Comparison of ENCODE assay signal across 16 cellular contexts in genomic region chr1:10540277-10541005, GRCh38.
DNase-seq lines count a peak whose midpoint lies in the region; ATAC-seq and TF ChIP-seq lines count a peak whose summit lies in the region.
"Had no signal": no experiment of that assay in that cellular context is flagged by ENCODE, and none has a peak within 500 bp of the region (broad histone marks: within the 10 kb centered on the region; RNA-seq: fewer than 3 reads in every experiment).

No MANE protein-coding gene starts in this region.

- no peaks in the 10 kb centered on the region for H3K36me3 ChIP-seq in GM23248 (ENCODE audit: low read depth)
- H3K36me3 ChIP-seq in heart right ventricle, result peaks cover 0 to 26% (median 0%) of the 10 kb centered on the region in 9 donors
- H3K36me3 ChIP-seq in ovary, result no peaks in the 10 kb centered on the region
- peaks cover 14 to 36% (median 21%) of the 10 kb centered on the region in 3 donors for H3K36me3 ChIP-seq in tibial artery

- no peak for TF ChIP-seq POLR2A in ovary (IDR thresholded peaks at IDR 0.05)

- TF ChIP-seq EP300 in ovary (IDR thresholded peaks at IDR 0.05), result no peak

- in situ Hi-C loops in GM23248 (cut with MboI), result no loop called here
- in situ Hi-C loops in astrocyte of the cerebellum (cut with HindIII; ENCODE audit: low sequenced_read_pairs), result loop anchor here (25.0 kb wide), 1 partner anchor 297 kb away; no protein-coding TSS in a partner anchor

- no peaks in the 10 kb centered on the region for H4K20me1 ChIP-seq in GM23248 (ENCODE audit: insufficient read depth)

- H3K9me2 ChIP-seq in GM23248 (ENCODE audit: insufficient read depth), result no peaks in the 10 kb centered on the region

- ATAC-seq in heart right ventricle, result peak in 7 of 8 donors; percentile 70 to 84 (median 81)
- ATAC-seq: GM12878 had no signal

- H3K4me3 ChIP-seq in GM23248 (no peak overlapping the region), astrocyte of the cerebellum (ENCODE audit: low read depth, low read length) (no peak overlapping the region), heart right ventricle (peak overlapping the region in 1 of 10 donors; percentile 4), ovary (no peak overlapping the region), tibial artery (no peak overlapping the region)
- H3K4me3 ChIP-seq: BLaER1 treated with 17β-estradiol and CSF1 and Interleukin-3, amounts not matched to agents 10 nM and 100 nM; GM12878 had no signal

- 75 to 80% methylated on average over 9 of the region's 9 CpGs for WGBS in GM23248 (ENCODE audit: low coverage in 1 of 2, low lambda C conversion rate in 2 of 2, missing lambda C conversion rate in 2 of 2), 2 experiments
- 33 to 35% methylated on average over 9 of the region's 9 CpGs for WGBS in heart right ventricle, 2 donors
- WGBS in ovary, 3 donors, result 22 to 25% (median 24%) methylated on average over 9 of the region's 9 CpGs

- peaks cover 12% of the 10 kb centered on the region; the same call in 1 of the 2 replicates for H3F3A ChIP-seq in GM23248 (ENCODE audit: insufficient read depth)

- no peaks in the 10 kb centered on the region for H3K9me3 ChIP-seq in GM23248 (ENCODE audit: low read depth)
- H3K9me3 ChIP-seq in heart right ventricle, result no peaks in the 10 kb centered on the region
- H3K9me3 ChIP-seq in ovary, result no peaks in the 10 kb centered on the region
- H3K9me3 ChIP-seq in tibial artery, result no peaks in the 10 kb centered on the region
- H3K9me3 ChIP-seq: BLaER1 treated with 17β-estradiol and CSF1 and Interleukin-3, amounts not matched to agents 10 nM and 100 nM had no signal

- H3K4me1 ChIP-seq in GM23248 (ENCODE audit: insufficient read depth) (peaks cover 15% of the 10 kb centered on the region; the same call in 1 of the 2 replicates), heart right ventricle (peaks cover 9 to 43% (median 29%) of the 10 kb centered on the region in 9 donors), ovary (ENCODE audit: insufficient read depth) (no peaks in the 10 kb centered on the region), tibial artery (peaks cover 0 to 20% (median 9%) of the 10 kb centered on the region in 4 donors)
- H3K4me1 ChIP-seq: BLaER1 treated with 17β-estradiol and CSF1 and Interleukin-3, amounts not matched to agents 10 nM and 100 nM had no signal

- no peak overlapping the region for H2AFZ ChIP-seq in GM23248

- DNase-seq in GM23248 (peak; percentile 24), astrocyte of the cerebellum (ENCODE audit: low read depth) (peak; percentile 62), heart right ventricle (peak; percentile 31 to 51), ovary (peak in 3 of 5 donors; percentile 44 to 52 (median 44)), occipital lobe (lab: John Stamatoyannopoulos, UW) (no peak), 8988T (no peak), iPS-NIHi7 (ENCODE audit: extremely low spot score) (no peak), tibial artery (no peak)
- DNase-seq: DMS79 treated with DMSO at 0.1 percent for 48 hours; KG1; NCI-H774; stimulated activated naive CD4-positive, alpha-beta T cell; T-helper 9 cell had no signal

- H3K27me3 ChIP-seq in GM23248 (replicated peaks; ENCODE audit: insufficient read depth), result no peaks in the 10 kb centered on the region
- H3K27me3 ChIP-seq in heart right ventricle, result no peaks in the 10 kb centered on the region
- H3K27me3 ChIP-seq in ovary, result no peaks in the 10 kb centered on the region
- no peaks in the 10 kb centered on the region for H3K27me3 ChIP-seq in tibial artery
- H3K27me3 ChIP-seq: BLaER1 treated with 17β-estradiol and CSF1 and Interleukin-3, amounts not matched to agents 10 nM and 100 nM had no signal

- intact Hi-C loops in heart right ventricle (cut with DNase I), result loop anchor here in 1 of 10 donors (10.0 kb wide), 1 partner anchor 64 kb away; no protein-coding TSS in a partner anchor
- intact Hi-C loops in ovary (cut with DNase I), result no loop called here
- intact Hi-C loops in tibial artery (cut with DNase I; ENCODE audit: low total_unique reads), result no loop called here

- H3K9ac ChIP-seq in GM23248, result no peak overlapping the region
- H3K9ac ChIP-seq: BLaER1 treated with 17β-estradiol and CSF1 and Interleukin-3, amounts not matched to agents 10 nM and 100 nM had no signal

- no peak overlapping the region for H3K4me2 ChIP-seq in GM23248 (ENCODE audit: unreplicated experiment)
- H3K4me2 ChIP-seq: BLaER1 treated with 17β-estradiol and CSF1 and Interleukin-3, amounts not matched to agents 10 nM and 100 nM had no signal

- peaks cover 3% of the 10 kb centered on the region; the same call in 1 of the 2 replicates for H3K79me2 ChIP-seq in GM23248 (ENCODE audit: insufficient read depth)

- no peak for TF ChIP-seq CTCF in astrocyte of the cerebellum (IDR thresholded peaks at IDR 0.05; ENCODE audit: low read depth, low read length, missing control alignments)
- no peak for TF ChIP-seq CTCF in heart right ventricle (IDR thresholded peaks at IDR 0.05)
- TF ChIP-seq CTCF in ovary (IDR thresholded peaks at IDR 0.05), result no peak
- no peak for TF ChIP-seq CTCF in tibial artery (IDR thresholded peaks at IDR 0.05)

- no peak overlapping the region for H3K27ac ChIP-seq in GM23248
- H3K27ac ChIP-seq in heart right ventricle, result peak overlapping the region in 9 of 10 donors; percentile 17 to 79 (median 63)
- no peak overlapping the region for H3K27ac ChIP-seq in ovary
- H3K27ac ChIP-seq in tibial artery, result no peak overlapping the region
- H3K27ac ChIP-seq: BLaER1 treated with 17β-estradiol and CSF1 and Interleukin-3, amounts not matched to agents 10 nM and 100 nM; epithelial cell of prostate had no signal

Comparison
In these comparisons a context has a peak if more than half of its experiments do, and no peak if none do; other contexts are left out.
1. DNase-seq: peak in GM23248 (single experiment), astrocyte of the cerebellum (single experiment), heart right ventricle (2 of 2) and ovary (3 of 5); none in occipital lobe (single experiment), 8988T (single experiment), iPS-NIHi7 (single experiment) and tibial artery (0 of 2).
2. H3K27ac ChIP-seq: peak in heart right ventricle (9 of 10); none in GM23248 (single experiment), ovary (0 of 2) and tibial artery (0 of 2).